7 cellular contexts compared by ENCODE assay signal in the genomic region with DNA sequence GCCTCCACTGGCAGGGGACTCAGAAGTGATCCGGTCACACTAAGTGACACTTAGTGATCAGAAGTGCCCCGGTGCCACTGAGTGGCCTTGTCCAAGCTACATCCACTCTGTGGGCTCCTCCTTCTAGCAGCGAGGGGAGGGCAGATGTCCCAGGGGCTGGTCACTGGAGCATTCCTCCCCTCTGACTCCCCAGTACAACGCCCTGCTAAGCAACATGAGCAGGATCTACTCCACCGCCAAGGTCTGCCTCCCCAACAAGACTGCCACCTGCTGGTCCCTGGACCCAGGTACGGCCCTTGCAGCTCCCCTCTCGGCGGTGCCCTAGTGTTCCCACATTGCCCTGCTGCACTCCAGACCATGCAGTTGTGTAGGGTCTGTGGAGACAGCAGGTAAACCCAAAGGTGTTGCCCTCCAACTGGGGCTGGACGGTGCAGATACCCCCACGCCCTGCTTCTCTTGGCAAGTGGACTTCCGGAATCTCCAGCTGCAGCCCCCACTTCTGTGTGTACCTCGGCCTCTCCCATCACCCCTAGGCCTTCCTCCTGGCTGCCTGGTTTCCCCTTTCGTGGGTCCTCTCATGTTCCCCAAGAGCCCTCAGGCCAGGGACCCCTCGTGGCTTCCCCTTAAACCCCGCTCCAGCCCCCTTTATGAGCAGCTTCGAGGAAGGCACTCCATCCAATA. TPM values are rescaled to one million over a fixed set of nuclear protein-coding genes. Genes with fewer than 3 reads are reported as not detected.
A peak's percentile ranks its signal among the peaks of the same experiment; 100 is the strongest.
DNase-seq lines count a peak whose midpoint lies in the region; ATAC-seq and TF ChIP-seq lines count a peak whose summit lies in the region.

No MANE protein-coding gene starts in this region.

- peak overlapping the region; percentile 78 for H3K27ac Mint-ChIP-seq in dendritic cell treated with granulocyte-macrophage colony-stimulating factor and Interleukin-4, amounts not matched to agents 40 ng/mL and 50 ng/mL, for 4 days

- peak; percentile 77 for DNase-seq in NCI-H510A (lab: John Stamatoyannopoulos, UW)
- peak; percentile 86 for DNase-seq in activated CD4-positive, alpha-beta T cell treated with anti-CD3 and anti-CD28 coated beads for 48 hours
- DNase-seq in right lobe of liver: peak; percentile 83 to 86 (median 83)
- DNase-seq in stimulated activated CD4-positive, alpha-beta T cell treated with anti-CD3 and anti-CD28 coated beads, TNF-alpha, amount 100 ng/mL, for 1 hour (ENCODE audit: low read depth in 3 of 3, low spot score in 1 of 3): peak; percentile 46 to 63 (median 58)

- H3K4me3 ChIP-seq in GM12875 (ENCODE audit: low read depth, low read length): no peak overlapping the region
- no peak overlapping the region for H3K4me3 ChIP-seq in right lobe of liver

- intact Hi-C loops in dendritic cell treated with granulocyte-macrophage colony-stimulating factor and Interleukin-4, amounts not matched to agents 40 ng/mL and 50 ng/mL, for 4 days (cut with micrococcal nuclease): loop anchor here (2.0 to 5.0 kb wide), 2 partner anchors 54 to 133 kb away; no protein-coding TSS in a partner anchor
- intact Hi-C loops in right lobe of liver (cut with DNase I): loop anchor here (2.0 to 5.0 kb wide), 2 partner anchors 52 kb away; no protein-coding TSS in a partner anchor

- H3K27me3 Mint-ChIP-seq in dendritic cell treated with granulocyte-macrophage colony-stimulating factor and Interleukin-4, amounts not matched to agents 40 ng/mL and 50 ng/mL, for 4 days: peaks cover 18% of the 10 kb centered on the region

- ATAC-seq in HG02938 (IDR thresholded peaks at IDR 0.05; ENCODE audit: unreplicated experiment) (peak; percentile 67), right lobe of liver (peak; percentile 81 to 87 (median 84))

- H3K36me3 Mint-ChIP-seq in dendritic cell treated with granulocyte-macrophage colony-stimulating factor and Interleukin-4, amounts not matched to agents 40 ng/mL and 50 ng/mL, for 4 days (ENCODE audit: low read depth): peaks cover 68% of the 10 kb centered on the region

- peaks cover 0 to 10% (median 0%) of the 10 kb centered on the region in 4 donors for H3K4me1 ChIP-seq in right lobe of liver

- peaks cover 0 to 7% of the 10 kb centered on the region in 2 donors for H3K27me3 ChIP-seq in right lobe of liver

- no peaks in the 10 kb centered on the region for H3K9me3 ChIP-seq in right lobe of liver

- H3K4me3 Mint-ChIP-seq in dendritic cell treated with granulocyte-macrophage colony-stimulating factor and Interleukin-4, amounts not matched to agents 40 ng/mL and 50 ng/mL, for 4 days: peak overlapping the region; percentile 97

- no peaks in the 10 kb centered on the region for H3K9me3 Mint-ChIP-seq in dendritic cell treated with granulocyte-macrophage colony-stimulating factor and Interleukin-4, amounts not matched to agents 40 ng/mL and 50 ng/mL, for 4 days

- peaks cover 80% of the 10 kb centered on the region for H3K4me1 Mint-ChIP-seq in dendritic cell treated with granulocyte-macrophage colony-stimulating factor and Interleukin-4, amounts not matched to agents 40 ng/mL and 50 ng/mL, for 4 days (ENCODE audit: low read depth)

- WGBS in right lobe of liver (ENCODE audit: insufficient coverage, low coverage, low lambda C conversion rate, missing lambda C conversion rate): 6% methylated on average over 2 of the region's 16 CpGs

- H3K27ac ChIP-seq in right lobe of liver: no peak overlapping the region

- H3K36me3 ChIP-seq in right lobe of liver: no peaks in the 10 kb centered on the region

- no peak for TF ChIP-seq POLR2A in right lobe of liver (IDR thresholded peaks at IDR 0.05)

- TF ChIP-seq CTCF in GM12875 (IDR thresholded peaks at IDR 0.05; ENCODE audit: borderline replicate concordance, insufficient read depth, low read depth, low read length) (peak; percentile 95), right lobe of liver (IDR thresholded peaks at IDR 0.05) (peak; percentile 72 to 83 (median 82))

RNA-seq across cellular contexts. Expression of a gene that starts 2.1 kb away (rescaled TPM):
- total RNA-seq in right lobe of liver: 1 to 10 TPM in 5 of 6 experiments, under 1 TPM in 1; 0.75 to 9.4 (median 5.1) TPM

RNA-seq across cellular contexts. Expression of a gene that starts 32.8 kb away (rescaled TPM):
- 10 to 100 TPM in 4 of 6 experiments, 1 to 10 TPM in 2; 7.4 to 21.9 (median 11.4) TPM for total RNA-seq in right lobe of liver

RNA-seq across cellular contexts. Expression of a gene that starts 44.2 kb away (rescaled TPM):
- total RNA-seq in right lobe of liver: not detected
